Comparison of ENCODE assay signal across 8 cellular contexts in genomic region chr6:116512155-116512559, GRCh38. TPM values are rescaled to one million over a fixed set of nuclear protein-coding genes. Genes with fewer than 3 reads are reported as not detected.
A peak's percentile ranks its signal among the peaks of the same experiment; 100 is the strongest.
DNase-seq lines count a peak whose midpoint lies in the region; ATAC-seq and TF ChIP-seq lines count a peak whose summit lies in the region.

No MANE protein-coding gene starts in this region.

- no peak overlapping the region for H4K12ac ChIP-seq in trophoblast cell (ENCODE audit: low read depth, low read length)

- no peak overlapping the region for H4K91ac ChIP-seq in trophoblast cell (ENCODE audit: low read depth, low read length)

- peak overlapping the region; percentile 58 for H3K27ac ChIP-seq in colonic mucosa
- peak overlapping the region; percentile 12 for H3K27ac ChIP-seq in trophoblast cell (ENCODE audit: low read depth, low read length)

- H3K18ac ChIP-seq in trophoblast cell (ENCODE audit: low read length), result no peak overlapping the region

- H3K23ac ChIP-seq in trophoblast cell (ENCODE audit: low read length), result no peak overlapping the region

- H3K9me3 Mint-ChIP-seq in activated T-helper 17 cell treated with anti-CD3 and anti-CD28 coated beads, Interleukin-2, amount 50 U/mL, for 72 hours, result no peaks in the 10 kb centered on the region
- H3K9me3 Mint-ChIP-seq in activated naive CD4-positive, alpha-beta T cell treated with anti-CD3 and anti-CD28 coated beads, Interleukin-2, amount 50 U/mL, for 72 hours, result no peaks in the 10 kb centered on the region

- H3K27me3 ChIP-seq in colonic mucosa (no peaks in the 10 kb centered on the region), trophoblast cell (ENCODE audit: insufficient read depth, low read length) (no peaks in the 10 kb centered on the region)

- DNase-seq in colonic mucosa (no peak), trophoblast cell (no peak), A172 (ENCODE audit: low spot score) (no peak), omental fat pad (ENCODE audit: low spot score) (no peak)
- DNase-seq in activated naive CD4-positive, alpha-beta T cell treated with anti-CD3 and anti-CD28 coated beads, Interleukin-2, amount 50 U/mL, for 72 hours (ENCODE audit: low spot score in 2 of 2), result no peak

- H3K9ac ChIP-seq in colonic mucosa (ENCODE audit: low read depth in 2 of 2, low read length in 2 of 2) (peak overlapping the region; percentile 43 to 58), trophoblast cell (ENCODE audit: low read length) (no peak overlapping the region)

- no peaks in the 10 kb centered on the region for H3K36me3 Mint-ChIP-seq in activated T-helper 17 cell treated with anti-CD3 and anti-CD28 coated beads, Interleukin-2, amount 50 U/mL, for 72 hours (ENCODE audit: low read depth)
- peaks cover 0 to 6% of the 10 kb centered on the region in 2 donors for H3K36me3 Mint-ChIP-seq in activated naive CD4-positive, alpha-beta T cell treated with anti-CD3 and anti-CD28 coated beads, Interleukin-2, amount 50 U/mL, for 72 hours

- H3K27ac Mint-ChIP-seq in activated T-helper 17 cell treated with anti-CD3 and anti-CD28 coated beads, Interleukin-2, amount 50 U/mL, for 72 hours, result no peak overlapping the region
- no peak overlapping the region for H3K27ac Mint-ChIP-seq in activated naive CD4-positive, alpha-beta T cell treated with anti-CD3 and anti-CD28 coated beads, Interleukin-2, amount 50 U/mL, for 72 hours

- no peaks in the 10 kb centered on the region for H3K9me3 ChIP-seq in colonic mucosa
- no peaks in the 10 kb centered on the region for H3K9me3 ChIP-seq in trophoblast cell (ENCODE audit: insufficient read depth, low read depth, low read length)

- H3K4me3 ChIP-seq in colonic mucosa (peak overlapping the region; percentile 11), trophoblast cell (ENCODE audit: low read depth, low read length) (no peak overlapping the region)

- no peak overlapping the region for H3K4ac ChIP-seq in trophoblast cell (ENCODE audit: low read depth, low read length)

- peaks cover 3% of the 10 kb centered on the region for H3K79me1 ChIP-seq in trophoblast cell (ENCODE audit: low read length)

- H3K79me2 ChIP-seq in trophoblast cell (ENCODE audit: control insufficient read depth, insufficient read depth, low read length, poor library complexity), result no peaks in the 10 kb centered on the region

- TF ChIP-seq CTCF in colonic mucosa (IDR thresholded peaks at IDR 0.05) (no peak), omental fat pad (IDR thresholded peaks at IDR 0.05) (no peak)

- intact Hi-C loops in colonic mucosa (cut with DNase I), result no loop called here

- peak overlapping the region; percentile 42 for H2BK5ac ChIP-seq in trophoblast cell (ENCODE audit: low read depth, low read length, poor library complexity)

- no peaks in the 10 kb centered on the region for H3K4me1 Mint-ChIP-seq in activated T-helper 17 cell treated with anti-CD3 and anti-CD28 coated beads, Interleukin-2, amount 50 U/mL, for 72 hours

- no peaks in the 10 kb centered on the region for H3K27me3 Mint-ChIP-seq in activated T-helper 17 cell treated with anti-CD3 and anti-CD28 coated beads, Interleukin-2, amount 50 U/mL, for 72 hours

- no peak overlapping the region for H3K4me3 Mint-ChIP-seq in activated T-helper 17 cell treated with anti-CD3 and anti-CD28 coated beads, Interleukin-2, amount 50 U/mL, for 72 hours

- H2BK120ac ChIP-seq in trophoblast cell (ENCODE audit: insufficient read depth, low read length, poor library complexity), result peak overlapping the region; percentile 2

- no CpG with 5 or more reads among the region's 4 CpGs for WGBS in trophoblast cell (ENCODE audit: extremely low coverage, insufficient coverage, insufficient read length)

- H3K14ac ChIP-seq in trophoblast cell (ENCODE audit: low read length), result no peak overlapping the region

- no peak overlapping the region for H2BK12ac ChIP-seq in trophoblast cell (ENCODE audit: low read length)

- H3K4me2 ChIP-seq in trophoblast cell (ENCODE audit: low read length), result no peak overlapping the region

- peak overlapping the region; percentile 12 for H2AFZ ChIP-seq in trophoblast cell (ENCODE audit: insufficient read depth, low read length, poor library complexity)

- peak; percentile 51 for ATAC-seq in GM18517 (IDR thresholded peaks at IDR 0.05; ENCODE audit: unreplicated experiment)
- ATAC-seq in HG03025 (IDR thresholded peaks at IDR 0.05; ENCODE audit: low FRiP score, unreplicated experiment), result peak; percentile 94
- ATAC-seq in activated T-helper 17 cell treated with anti-CD3 and anti-CD28 coated beads, Interleukin-2, amount 50 U/mL, for 72 hours (replicated peaks), result no peak
- ATAC-seq in omental fat pad (ENCODE audit: low FRiP score), result no peak
- no peak for ATAC-seq in activated naive CD4-positive, alpha-beta T cell treated with anti-CD3 and anti-CD28 coated beads, Interleukin-2, amount 50 U/mL, for 72 hours

- peak overlapping the region; percentile 37 for H4K8ac ChIP-seq in trophoblast cell (ENCODE audit: low read depth, low read length)

- H2AK5ac ChIP-seq in trophoblast cell (ENCODE audit: low read length), result no peak overlapping the region

- H3K36me3 ChIP-seq in colonic mucosa (no peaks in the 10 kb centered on the region), trophoblast cell (ENCODE audit: control insufficient read depth in 1 of 2, insufficient read depth in 2 of 2, low read length in 2 of 2) (no peaks in the 10 kb centered on the region)

- H3K4me1 ChIP-seq in colonic mucosa (no peaks in the 10 kb centered on the region), trophoblast cell (ENCODE audit: control insufficient read depth in 1 of 2, insufficient read depth in 2 of 2, low read length in 2 of 2) (peaks cover 0 to 4% of the 10 kb centered on the region in 2 experiments)

RNA-seq across cellular contexts. Expression of gene CALHM5, which starts 0.7 kb away (rescaled TPM):
- under 1 TPM; 0.20 to 0.37 TPM for total RNA-seq in colonic mucosa
- polyA plus RNA-seq in trophoblast cell (2013), result 0.38 and 0.39 TPM in 2 replicates
- 3.8 and 4.1 TPM in 2 replicates for total RNA-seq in A172 (2014; rRNA removed; shearing (Covaris generic))
- total RNA-seq in activated T-helper 17 cell treated with anti-CD3 and anti-CD28 coated beads, Interleukin-2, amount 50 U/mL, for 72 hours, result not detected
- total RNA-seq in omental fat pad, result 1 to 10 TPM in 3 of 4 donors, under 1 TPM in 1; 0.48 to 6.0 (median 1.4) TPM
- not detected for total RNA-seq in activated naive CD4-positive, alpha-beta T cell treated with anti-CD3 and anti-CD28 coated beads, Interleukin-2, amount 50 U/mL, for 72 hours

RNA-seq across cellular contexts. Expression of gene TRAPPC3L, which starts 33.3 kb away (rescaled TPM):
- total RNA-seq in colonic mucosa, result not detected
- polyA plus RNA-seq in trophoblast cell (2013), result not detected in 2 replicates
- total RNA-seq in A172 (2014; rRNA removed; shearing (Covaris generic)), result not detected in 2 replicates
- total RNA-seq in activated T-helper 17 cell treated with anti-CD3 and anti-CD28 coated beads, Interleukin-2, amount 50 U/mL, for 72 hours, result not detected
- total RNA-seq in omental fat pad, result under 1 TPM in 1 of 4 donors, not detected in 3; 0.63 TPM
- total RNA-seq in activated naive CD4-positive, alpha-beta T cell treated with anti-CD3 and anti-CD28 coated beads, Interleukin-2, amount 50 U/mL, for 72 hours, result not detected

RNA-seq across cellular contexts. Expression of gene CALHM4, which starts 41.4 kb away (rescaled TPM):
- total RNA-seq in colonic mucosa (not detected), omental fat pad (not detected)
- 0.05 and 0.08 TPM in 2 replicates for polyA plus RNA-seq in trophoblast cell (2013)
- not detected in 2 replicates for total RNA-seq in A172 (2014; rRNA removed; shearing (Covaris generic))
- total RNA-seq in activated T-helper 17 cell treated with anti-CD3 and anti-CD28 coated beads, Interleukin-2, amount 50 U/mL, for 72 hours, result not detected
- total RNA-seq in activated naive CD4-positive, alpha-beta T cell treated with anti-CD3 and anti-CD28 coated beads, Interleukin-2, amount 50 U/mL, for 72 hours, result not detected

RNA-seq across cellular contexts. Expression of gene CALHM6, which starts 51.0 kb away (rescaled TPM):
- total RNA-seq in colonic mucosa, result 1 to 10 TPM; 1.5 to 6.2 TPM
- polyA plus RNA-seq in trophoblast cell (2013), result 1.8 TPM in 2 replicates
- not detected in 2 replicates for total RNA-seq in A172 (2014; rRNA removed; shearing (Covaris generic))
- 10 to 100 TPM in 1 of 2 donors, 1 to 10 TPM in 1; 7.5 to 18.9 TPM for total RNA-seq in activated T-helper 17 cell treated with anti-CD3 and anti-CD28 coated beads, Interleukin-2, amount 50 U/mL, for 72 hours
- 1 to 10 TPM; 1.6 to 9.5 (median 5.3) TPM for total RNA-seq in omental fat pad
- total RNA-seq in activated naive CD4-positive, alpha-beta T cell treated with anti-CD3 and anti-CD28 coated beads, Interleukin-2, amount 50 U/mL, for 72 hours, result 10 to 100 TPM in 1 of 2 donors, under 1 TPM in 1; 0.71 to 13.9 TPM

RNA-seq across cellular contexts. Expression of gene RWDD1, which starts 59.1 kb away (rescaled TPM):
- total RNA-seq in colonic mucosa (10 to 100 TPM; 27.4 to 30.8 TPM), omental fat pad (10 to 100 TPM; 28.2 to 44.7 (median 40.2) TPM)
- 80.6 and 86.1 TPM in 2 replicates for polyA plus RNA-seq in trophoblast cell (2013)
- 51.8 and 93.1 TPM in 2 replicates for total RNA-seq in A172 (2014; rRNA removed; shearing (Covaris generic))
- total RNA-seq in activated T-helper 17 cell treated with anti-CD3 and anti-CD28 coated beads, Interleukin-2, amount 50 U/mL, for 72 hours, result 10 to 100 TPM; 24.4 to 44.6 TPM
- total RNA-seq in activated naive CD4-positive, alpha-beta T cell treated with anti-CD3 and anti-CD28 coated beads, Interleukin-2, amount 50 U/mL, for 72 hours, result 10 to 100 TPM; 18.0 to 33.7 TPM

Comparison
In these comparisons a context has a peak if more than half of its experiments do, and no peak if none do; other contexts are left out.
1. ATAC-seq: peak in GM18517 (single experiment) and HG03025 (single experiment); none in activated T-helper 17 cell treated with anti-CD3 and anti-CD28 coated beads, Interleukin-2, amount 50 U/mL, for 72 hours (single experiment), omental fat pad (single experiment) and activated naive CD4-positive, alpha-beta T cell treated with anti-CD3 and anti-CD28 coated beads, Interleukin-2, amount 50 U/mL, for 72 hours (0 of 2).